Comparison of ENCODE assay signal across 8 cellular contexts in the genomic region with DNA sequence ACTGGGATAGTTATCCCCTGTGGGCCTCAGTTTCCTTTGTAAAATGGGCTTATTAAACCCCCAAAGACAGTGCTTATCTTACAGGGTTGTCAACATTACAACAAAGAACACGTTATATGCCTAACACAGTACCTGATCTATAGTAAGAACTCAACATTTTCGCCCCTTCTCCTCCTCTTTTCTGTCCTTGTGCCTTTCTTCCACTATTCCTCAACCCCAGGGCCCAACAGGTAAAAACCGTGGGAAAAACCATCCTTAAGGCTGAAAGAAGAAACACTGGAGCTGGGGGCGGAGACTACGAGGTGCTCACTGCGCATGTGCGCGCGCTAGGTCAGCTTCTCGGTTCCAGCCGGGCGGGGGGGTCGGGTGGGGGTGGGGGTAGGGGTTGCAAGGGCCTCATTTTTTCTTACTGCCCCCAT. TPM values are rescaled to one million over a fixed set of nuclear protein-coding genes. Genes with fewer than 3 reads are reported as not detected.
DNase-seq lines count a peak whose midpoint lies in the region; ATAC-seq and TF ChIP-seq lines count a peak whose summit lies in the region.

No MANE protein-coding gene starts in this region.

- peaks cover 41% of the 10 kb centered on the region for H3K79me2 ChIP-seq in Karpas-422 (ENCODE audit: low read length)

- H3K27ac Mint-ChIP-seq in T-helper 1 cell treated with Interleukin-12 subunit alpha and Interleukin-12 subunit beta and Interleukin-4 antibody, amounts not matched to agents 30 μg/mL and 1 μg/mL, for 36 hours: peak overlapping the region; percentile 82
- peak overlapping the region; percentile 92 to 95 for H3K27ac Mint-ChIP-seq in effector memory CD8-positive, alpha-beta T cell

- peaks cover 8% of the 10 kb centered on the region for H3K4me1 Mint-ChIP-seq in T-helper 1 cell treated with Interleukin-12 subunit alpha and Interleukin-12 subunit beta and Interleukin-4 antibody, amounts not matched to agents 30 μg/mL and 1 μg/mL, for 36 hours (ENCODE audit: low read depth)
- H3K4me1 Mint-ChIP-seq in effector memory CD8-positive, alpha-beta T cell (ENCODE audit: low read depth in 2 of 2): peaks cover 4 to 6% of the 10 kb centered on the region in 2 donors

- peak overlapping the region; percentile 79 for H3K4me2 ChIP-seq in Karpas-422 (ENCODE audit: low read depth, low read length, poor library complexity, severe bottlenecking)

- H3K4me3 ChIP-seq in BE2C (ENCODE audit: low read depth, low read length) (peak overlapping the region; percentile 77), Karpas-422 (ENCODE audit: low read length) (peak overlapping the region; percentile 79), mononuclear cell (ENCODE audit: low read length) (peak overlapping the region; percentile 74), stomach smooth muscle (ENCODE audit: low read length in 2 of 2) (peak overlapping the region; percentile 57 to 79)

- no peaks in the 10 kb centered on the region for H3K9me2 ChIP-seq in Karpas-422 (replicated peaks; ENCODE audit: insufficient read depth, low read length)

- TF ChIP-seq CTCF in BE2C (IDR thresholded peaks at IDR 0.05; ENCODE audit: low read depth, low read length): no peak

- peak overlapping the region; percentile 92 for H3K9ac ChIP-seq in Karpas-422 (ENCODE audit: low read length)
- peak overlapping the region in 1 of 2 donors; percentile 61 for H3K9ac ChIP-seq in stomach smooth muscle (ENCODE audit: low read length in 2 of 2)

- no peaks in the 10 kb centered on the region for H3K36me3 ChIP-seq in BE2C
- no peaks in the 10 kb centered on the region for H3K36me3 ChIP-seq in Karpas-422 (ENCODE audit: insufficient read depth, low read length)
- no peaks in the 10 kb centered on the region for H3K36me3 ChIP-seq in stomach smooth muscle (ENCODE audit: control insufficient read depth in 2 of 2, insufficient read depth in 2 of 2, low read length in 2 of 2)

- no peaks in the 10 kb centered on the region for H3K27me3 Mint-ChIP-seq in T-helper 1 cell treated with Interleukin-12 subunit alpha and Interleukin-12 subunit beta and Interleukin-4 antibody, amounts not matched to agents 30 μg/mL and 1 μg/mL, for 36 hours (ENCODE audit: low read depth)
- no peaks in the 10 kb centered on the region for H3K27me3 Mint-ChIP-seq in effector memory CD8-positive, alpha-beta T cell

- peaks cover 1% of the 10 kb centered on the region for H3K36me3 Mint-ChIP-seq in T-helper 1 cell treated with Interleukin-12 subunit alpha and Interleukin-12 subunit beta and Interleukin-4 antibody, amounts not matched to agents 30 μg/mL and 1 μg/mL, for 36 hours (ENCODE audit: low read depth)
- H3K36me3 Mint-ChIP-seq in effector memory CD8-positive, alpha-beta T cell (ENCODE audit: insufficient read depth): peaks cover 9% of the 10 kb centered on the region

- peaks cover 3% of the 10 kb centered on the region; the same call in 1 of the 2 replicates for H3K4me1 ChIP-seq in BE2C
- H3K4me1 ChIP-seq in Karpas-422 (ENCODE audit: low read length): peaks cover 11% of the 10 kb centered on the region; the same call in 1 of the 2 replicates
- H3K4me1 ChIP-seq in mononuclear cell (ENCODE audit: insufficient read depth, low read length): peaks cover 8% of the 10 kb centered on the region
- peaks cover 3% of the 10 kb centered on the region for H3K4me1 ChIP-seq in stomach smooth muscle (ENCODE audit: control insufficient read depth, insufficient read depth, low read length)

- no peaks in the 10 kb centered on the region for H3K9me3 ChIP-seq in BE2C
- no peaks in the 10 kb centered on the region for H3K9me3 ChIP-seq in Karpas-422 (ENCODE audit: low read length)
- H3K9me3 ChIP-seq in mononuclear cell (ENCODE audit: low read depth, low read length): no peaks in the 10 kb centered on the region
- peaks cover 0 to 3% of the 10 kb centered on the region in 2 donors for H3K9me3 ChIP-seq in stomach smooth muscle (ENCODE audit: control insufficient read depth in 2 of 2, low read length in 2 of 2)

- H4K20me1 ChIP-seq in Karpas-422 (ENCODE audit: insufficient read depth, low read depth, low read length): no peaks in the 10 kb centered on the region

- no peaks in the 10 kb centered on the region for H3K9me3 Mint-ChIP-seq in T-helper 1 cell treated with Interleukin-12 subunit alpha and Interleukin-12 subunit beta and Interleukin-4 antibody, amounts not matched to agents 30 μg/mL and 1 μg/mL, for 36 hours
- H3K9me3 Mint-ChIP-seq in effector memory CD8-positive, alpha-beta T cell: no peaks in the 10 kb centered on the region

- DNase-seq in BE2C: no peak
- DNase-seq in Karpas-422: no peak
- no peak for DNase-seq in effector memory CD8-positive, alpha-beta T cell

- H3K4me3 Mint-ChIP-seq in T-helper 1 cell treated with Interleukin-12 subunit alpha and Interleukin-12 subunit beta and Interleukin-4 antibody, amounts not matched to agents 30 μg/mL and 1 μg/mL, for 36 hours: peak overlapping the region; percentile 88
- peak overlapping the region; percentile 80 to 89 for H3K4me3 Mint-ChIP-seq in effector memory CD8-positive, alpha-beta T cell

- H3K27me3 ChIP-seq in BE2C: no peaks in the 10 kb centered on the region
- no peaks in the 10 kb centered on the region for H3K27me3 ChIP-seq in Karpas-422 (ENCODE audit: low read length)
- H3K27me3 ChIP-seq in mononuclear cell (ENCODE audit: insufficient read depth, low read length): no peaks in the 10 kb centered on the region
- no peaks in the 10 kb centered on the region for H3K27me3 ChIP-seq in stomach smooth muscle (ENCODE audit: control insufficient read depth in 1 of 2, insufficient read depth in 2 of 2, low read length in 2 of 2)

- peak overlapping the region; percentile 89; the same call in 1 of the 2 replicates for H3K27ac ChIP-seq in Karpas-422 (ENCODE audit: low read length)
- H3K27ac ChIP-seq in stomach smooth muscle (ENCODE audit: low read length): peak overlapping the region; percentile 88

- peak; percentile 4 for ATAC-seq in GM19324 (IDR thresholded peaks at IDR 0.05; ENCODE audit: low FRiP score, unreplicated experiment)
- peak; percentile 26 for ATAC-seq in effector memory CD8-positive, alpha-beta T cell (replicated peaks)
- no peak for ATAC-seq in HG03039 (IDR thresholded peaks at IDR 0.05; ENCODE audit: unreplicated experiment)

- H2AFZ ChIP-seq in Karpas-422 (ENCODE audit: low read length): peak overlapping the region; percentile 72; the same call in 1 of the 2 replicates

RNA-seq across cellular contexts. Expression of a gene that starts 0.4 kb away (rescaled TPM):
- polyA plus RNA-seq in BE2C (2012; ENCODE audit: insufficient read depth, insufficient read length, low read depth): 13.3 TPM
- 20.0 and 23.3 TPM in 2 replicates for total RNA-seq in Karpas-422 (2014; rRNA removed; shearing (Covaris generic); ENCODE audit: low replicate concordance)
- total RNA-seq in mononuclear cell: 21.6 TPM
